ENCODE assay signal across 23 cellular contexts in the genomic region with DNA sequence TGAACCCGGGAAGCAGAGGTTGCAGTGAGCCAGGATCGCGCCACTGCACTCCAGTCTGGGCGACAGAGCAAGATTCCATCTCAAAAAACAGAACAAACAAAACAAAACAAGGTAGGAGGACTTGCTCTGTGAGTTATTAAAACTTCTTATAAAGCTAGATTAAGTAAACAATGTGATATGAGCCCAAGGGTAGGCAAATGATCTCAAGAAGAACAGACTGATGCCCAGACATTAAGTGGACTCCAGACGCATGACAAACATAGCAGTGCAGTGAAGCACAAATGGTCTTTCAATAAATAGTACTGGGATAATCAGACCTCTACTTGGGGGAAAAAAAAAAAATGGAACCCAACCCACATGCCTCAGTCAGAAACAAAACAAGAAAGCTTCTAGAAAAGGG.
"Had no signal": no experiment of that assay in that cellular context is flagged by ENCODE, and none has a peak within 500 bp of the region (broad histone marks: within the 10 kb centered on the region; RNA-seq: fewer than 3 reads in every experiment).

No MANE protein-coding gene starts in this region.

- ATAC-seq: activated CD4-positive, alpha-beta T cell treated with anti-CD3 and anti-CD28 coated beads for 36 hours; gastrocnemius medialis had no signal

- H3K9me3 ChIP-seq: adrenal gland, esophagus muscularis mucosa, gastrocnemius medialis, spleen, tibial artery had no signal

- H3K27me3 Mint-ChIP-seq: activated B cell treated with CpG ODN at 0.5 μM for 24 hours; activated CD4-positive, alpha-beta T cell treated with anti-CD3 and anti-CD28 coated beads for 36 hours; activated naive CD4-positive, alpha-beta T cell treated with anti-CD3 and anti-CD28 coated beads, Interleukin-2, amount 50 U/mL, for 24 hours; stimulated activated naive CD8-positive, alpha-beta T cell treated with anti-CD3 and anti-CD28 coated beads, Interleukin-15, Interleukin-2, amounts not matched to agents 100 ng/mL and 50 ng/mL, for 24 hours had no signal

- DNase-seq: activated B cell treated with CpG ODN at 0.5 μM for 24 hours; activated CD4-positive, alpha-beta T cell treated with anti-CD3 and anti-CD28 coated beads for 36 hours; activated CD4-positive, alpha-beta T cell treated with anti-CD3 and anti-CD28 coated beads, Interleukin-2, amount 50 U/mL, for 48 hours; activated gamma-delta T cell treated with Interleukin-2 at 50 U/mL for 16 hours; adrenal gland; central memory CD4-positive, alpha-beta T cell; effector memory CD4-positive, alpha-beta T cell; gastrocnemius medialis; hippocampal formation; midbrain; nucleus accumbens; retina; spleen; stimulated activated CD4-positive, alpha-beta T cell treated with anti-CD3 and anti-CD28 coated beads, Interleukin-4, amount 100 ng/mL, for 1 hour; substantia nigra; T-helper 1 cell; T-helper 9 cell; tibial artery had no signal

- H3K9me3 Mint-ChIP-seq: activated B cell treated with CpG ODN at 0.5 μM for 24 hours; activated naive CD4-positive, alpha-beta T cell treated with anti-CD3 and anti-CD28 coated beads, Interleukin-2, amount 50 U/mL, for 24 hours; activated T-helper 1 cell treated with anti-CD3 and anti-CD28 coated beads, Interleukin-12 subunit alpha, Interleukin-12 subunit beta, Interleukin-2, Interleukin-4 antibody, amounts not matched to agents 30 ng/mL and 10 ng/mL and 1 ng/mL, durations not matched to agents 14 hours and 24 hours and 36 hours; stimulated activated naive CD8-positive, alpha-beta T cell treated with anti-CD3 and anti-CD28 coated beads, Interleukin-15, Interleukin-2, amounts not matched to agents 100 ng/mL and 50 ng/mL, for 24 hours had no signal

- H3K27ac Mint-ChIP-seq: activated CD4-positive, alpha-beta T cell treated with anti-CD3 and anti-CD28 coated beads for 36 hours; activated T-helper 1 cell treated with anti-CD3 and anti-CD28 coated beads, Interleukin-12 subunit alpha, Interleukin-12 subunit beta, Interleukin-2, Interleukin-4 antibody, amounts not matched to agents 30 ng/mL and 10 ng/mL and 1 ng/mL, durations not matched to agents 14 hours and 24 hours and 36 hours; stimulated activated naive CD8-positive, alpha-beta T cell treated with anti-CD3 and anti-CD28 coated beads, Interleukin-15, Interleukin-2, amounts not matched to agents 100 ng/mL and 50 ng/mL, for 24 hours had no signal

- H3K27me3 ChIP-seq: adrenal gland, esophagus muscularis mucosa, gastrocnemius medialis, spleen, tibial artery had no signal

- H3K4me3 ChIP-seq: adrenal gland, esophagus muscularis mucosa, gastrocnemius medialis, spleen, tibial artery had no signal

- H3K27ac ChIP-seq: adrenal gland, esophagus muscularis mucosa, parathyroid adenoma, spleen, tibial artery had no signal

- H3K4me3 Mint-ChIP-seq: activated B cell treated with CpG ODN at 0.5 μM for 24 hours; activated CD4-positive, alpha-beta T cell treated with anti-CD3 and anti-CD28 coated beads for 36 hours; activated naive CD4-positive, alpha-beta T cell treated with anti-CD3 and anti-CD28 coated beads, Interleukin-2, amount 50 U/mL, for 24 hours; activated T-helper 1 cell treated with anti-CD3 and anti-CD28 coated beads, Interleukin-12 subunit alpha, Interleukin-12 subunit beta, Interleukin-2, Interleukin-4 antibody, amounts not matched to agents 30 ng/mL and 10 ng/mL and 1 ng/mL, durations not matched to agents 14 hours and 24 hours and 36 hours; stimulated activated naive CD8-positive, alpha-beta T cell treated with anti-CD3 and anti-CD28 coated beads, Interleukin-15, Interleukin-2, amounts not matched to agents 100 ng/mL and 50 ng/mL, for 24 hours had no signal
